8 cellular contexts compared by ENCODE assay signal in genomic region chr3:42012378-42012934, GRCh38. TPM values are rescaled to one million over a fixed set of nuclear protein-coding genes. Genes with fewer than 3 reads are reported as not detected.
A peak's percentile ranks its signal among the peaks of the same experiment; 100 is the strongest.
DNase-seq lines count a peak whose midpoint lies in the region; ATAC-seq, FAIRE-seq and TF ChIP-seq lines count a peak whose summit lies in the region.

No MANE protein-coding gene starts in this region.

- ATAC-seq in right cardiac atrium: no peak
- peak; percentile 26 for ATAC-seq in HG03060 (IDR thresholded peaks at IDR 0.05; ENCODE audit: low read depth, unreplicated experiment)
- no peak for ATAC-seq in WTC11
- ATAC-seq in lower lobe of right lung: peak in 1 of 2 donors; percentile 2

- H3K4me1 Mint-ChIP-seq in WTC11: peaks cover 22% of the 10 kb centered on the region

- H3K27ac ChIP-seq in right cardiac atrium (ENCODE audit: low read length) (peak overlapping the region; percentile 57), lower lobe of right lung (peak overlapping the region; percentile 93), brain microvascular endothelial cell (no peak overlapping the region)

- H3K36me3 ChIP-seq in lower lobe of right lung (no peaks in the 10 kb centered on the region), brain microvascular endothelial cell (replicated peaks) (no peaks in the 10 kb centered on the region)

- peaks cover 4% of the 10 kb centered on the region for H3K4me1 ChIP-seq in right cardiac atrium (ENCODE audit: control insufficient read depth, insufficient read depth, low read length)
- peaks cover 39% of the 10 kb centered on the region for H3K4me1 ChIP-seq in lower lobe of right lung

- H3K4me3 ChIP-seq in right cardiac atrium (ENCODE audit: low read length) (no peak overlapping the region), lower lobe of right lung (peak overlapping the region; percentile 93), brain microvascular endothelial cell (ENCODE audit: low read depth, low read length) (no peak overlapping the region)

- in situ Hi-C loops in brain microvascular endothelial cell (cut with HindIII; ENCODE audit: low pct_ligation_motif_present, low sequenced_read_pairs): no loop called here

- POLR2A ChIA-PET in WTC11 (lab: Charles Lee): no interaction called here

- no peaks in the 10 kb centered on the region for H3K27me3 ChIP-seq in right cardiac atrium (ENCODE audit: control insufficient read depth, insufficient read depth)
- no peaks in the 10 kb centered on the region for H3K27me3 ChIP-seq in lower lobe of right lung (ENCODE audit: low read depth)
- H3K27me3 ChIP-seq in brain microvascular endothelial cell (replicated peaks): no peaks in the 10 kb centered on the region

- WGBS in right cardiac atrium: 55% methylated on average over 2 of the region's 2 CpGs

- TF ChIP-seq CTCF in WTC11 (IDR thresholded peaks at IDR 0.05) (no peak), lower lobe of right lung (IDR thresholded peaks at IDR 0.05) (no peak), brain microvascular endothelial cell (IDR thresholded peaks at IDR 0.05; ENCODE audit: low read depth, low read length, missing control alignments) (no peak)

- H3K4me3 Mint-ChIP-seq in WTC11: peak overlapping the region; percentile 88

- H3K9me3 ChIP-seq in right cardiac atrium (ENCODE audit: control insufficient read depth, low read length) (no peaks in the 10 kb centered on the region), lower lobe of right lung (no peaks in the 10 kb centered on the region)

- FAIRE-seq in HTR-8/SVneo (lab: Jason Lieb, UNC): no peak

- peaks cover 11% of the 10 kb centered on the region for H3K27me3 Mint-ChIP-seq in WTC11 (ENCODE audit: low read depth)

- no peaks in the 10 kb centered on the region for H3K9me3 Mint-ChIP-seq in WTC11

- intact Hi-C loops in right cardiac atrium (cut with DNase I): loop anchor here (5.0 to 10.0 kb wide), 4 partner anchors 60 to 182 kb away; no protein-coding TSS in a partner anchor
- intact Hi-C loops in cardiac septum (cut with DNase I): loop anchor here (5.0 kb wide), 2 partner anchors 115 to 180 kb away; no protein-coding TSS in a partner anchor
- intact Hi-C loops in lower lobe of right lung (cut with DNase I): no loop called here

- DNase-seq in right cardiac atrium (no peak), cardiac septum (ENCODE audit: low spot score) (no peak), WTC11 (ENCODE audit: low spot score) (no peak), lower lobe of right lung (no peak), brain microvascular endothelial cell (no peak), GM03348 (ENCODE audit: low spot score) (no peak), HTR-8/SVneo (ENCODE audit: insufficient read length, low spot score) (no peak)

- no peaks in the 10 kb centered on the region for H3K36me3 Mint-ChIP-seq in WTC11

- CTCF ChIA-PET in WTC11 (lab: Charles Lee): interaction anchor here (1.0 to 1.7 kb wide), 3 partner anchors 13 to 87 kb away, joined by 3 to 9 read pairs (median 7); no protein-coding TSS in a partner anchor

- H3K27ac Mint-ChIP-seq in WTC11: 0 out of 2 replicates have a peak overlapping the region, but pooled peaks have one; percentile 57

TF ChIP-seq in WTC11, 78 proteins besides CTCF, POLR2A, EP300 and RAD21:
- TF ChIP-seq TEAD1 (CRISPR knock-in tag; IDR thresholded peaks at IDR 0.05) (no peak), ZNF219 (CRISPR knock-in tag; IDR thresholded peaks at IDR 0.05; ENCODE audit: borderline replicate concordance) (no peak)
- TF ChIP-seq, protein P1, sequence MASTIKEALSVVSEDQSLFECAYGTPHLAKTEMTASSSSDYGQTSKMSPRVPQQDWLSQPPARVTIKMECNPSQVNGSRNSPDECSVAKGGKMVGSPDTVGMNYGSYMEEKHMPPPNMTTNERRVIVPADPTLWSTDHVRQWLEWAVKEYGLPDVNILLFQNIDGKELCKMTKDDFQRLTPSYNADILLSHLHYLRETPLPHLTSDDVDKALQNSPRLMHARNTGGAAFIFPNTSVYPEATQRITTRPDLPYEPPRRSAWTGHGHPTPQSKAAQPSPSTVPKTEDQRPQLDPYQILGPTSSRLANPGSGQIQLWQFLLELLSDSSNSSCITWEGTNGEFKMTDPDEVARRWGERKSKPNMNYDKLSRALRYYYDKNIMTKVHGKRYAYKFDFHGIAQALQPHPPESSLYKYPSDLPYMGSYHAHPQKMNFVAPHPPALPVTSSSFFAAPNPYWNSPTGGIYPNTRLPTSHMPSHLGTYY (CRISPR knock-in tag; IDR thresholded peaks at IDR 0.05): no peak

RNA-seq across cellular contexts. Expression of gene ULK4, which starts 50.6 kb away (rescaled TPM):
- total RNA-seq in right cardiac atrium: 10 to 100 TPM; 13.8 to 22.4 (median 19.4) TPM
- 13.9 TPM for polyA plus RNA-seq in right cardiac atrium
- 5.1 TPM for total RNA-seq in cardiac septum
- total RNA-seq in WTC11 (2021): 9.2 to 12.2 TPM (median 10.0 TPM) in 3 replicates
- 11.4 TPM for total RNA-seq in lower lobe of right lung
